ENCODE assay signal across 20 cellular contexts in genomic region chr18:70190529-70190928, GRCh38.
"Had no signal": no experiment of that assay in that cellular context is flagged by ENCODE, and none has a peak within 500 bp of the region (broad histone marks: within the 10 kb centered on the region; RNA-seq: fewer than 3 reads in every experiment).

No MANE protein-coding gene starts in this region.

- DNase-seq: activated B cell treated with CpG ODN at 0.5 μM for 24 hours; activated CD4-positive, alpha-beta memory T cell treated with anti-CD3 and anti-CD28 coated beads for 36 hours; activated CD4-positive, alpha-beta T cell treated with anti-CD3 and anti-CD28 coated beads for 4 hours; activated naive CD4-positive, alpha-beta T cell treated with anti-CD3 and anti-CD28 coated beads, Interleukin-2, amount 10 ng/mL, durations not matched to agents 7 days and 5 days; activated naive CD8-positive, alpha-beta T cell treated with anti-CD3 and anti-CD28 coated beads, Interleukin-2, amount 50 U/mL, for 24 hours; aorta; brain microvascular endothelial cell; effector memory CD4-positive, alpha-beta T cell; hippocampal formation; mammary epithelial cell; occipital lobe; stimulated activated CD4-positive, alpha-beta T cell treated with anti-CD3 and anti-CD28 coated beads, Interleukin-12 subunit alpha, Interleukin-12 subunit beta, amount 100 ng/mL, for 4 hours; stimulated activated CD4-positive, alpha-beta T cell treated with anti-CD3 and anti-CD28 coated beads, Interleukin-1b, Interleukin-23, amount 100 ng/mL, for 48 hours; stimulated activated CD8-positive, alpha-beta memory T cell treated with anti-CD3 and anti-CD28 coated beads, Interleukin-4, amount 100 ng/mL, for 48 hours; stimulated activated naive CD4-positive, alpha-beta T cell; T-helper 1 cell; T-helper 9 cell; thyroid gland had no signal

- H3K4me3 ChIP-seq: coronary artery, thyroid gland had no signal

- H3K4me1 ChIP-seq: thyroid gland had no signal

- H3K9me3 ChIP-seq: thyroid gland had no signal

- ATAC-seq: activated naive CD8-positive, alpha-beta T cell treated with anti-CD3 and anti-CD28 coated beads, Interleukin-2, amount 50 U/mL, for 24 hours had no signal

- FAIRE-seq: keratinocyte had no signal

- H3K36me3 ChIP-seq: brain microvascular endothelial cell had no signal

- H3K27me3 ChIP-seq: brain microvascular endothelial cell, thyroid gland had no signal

- H3K27ac ChIP-seq: brain microvascular endothelial cell, coronary artery, thyroid gland had no signal
